Comparison of ENCODE assay signal across 8 cellular contexts in the genomic region with DNA sequence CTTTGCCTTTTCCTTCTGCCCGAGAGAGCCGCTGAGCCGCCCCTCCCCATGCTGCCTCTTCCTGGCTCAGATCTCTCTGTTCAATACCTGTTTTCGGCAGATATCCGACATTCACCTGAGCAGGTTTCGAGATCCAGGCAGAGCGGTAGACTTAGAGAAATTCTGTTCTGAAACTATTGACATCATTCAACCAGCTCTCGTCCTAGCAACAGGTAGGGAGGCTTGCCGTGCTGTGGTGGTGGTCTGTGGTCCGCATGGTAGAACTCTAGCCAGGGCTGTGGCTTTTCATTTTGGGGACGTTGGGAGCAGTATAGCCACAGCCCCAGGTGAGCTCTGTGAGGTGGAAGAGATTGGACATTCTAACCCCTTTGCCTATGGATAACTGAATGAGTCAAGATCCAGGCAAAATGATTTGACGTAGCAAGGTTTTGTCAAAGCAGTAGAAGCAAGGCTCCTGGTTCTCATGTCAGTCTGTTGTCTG. TPM values are rescaled to one million over a fixed set of nuclear protein-coding genes. Genes with fewer than 3 reads are reported as not detected.
DNase-seq lines count a peak whose midpoint lies in the region; ATAC-seq and TF ChIP-seq lines count a peak whose summit lies in the region.

No MANE protein-coding gene starts in this region.

- CTCF ChIA-PET in activated CD8-positive, alpha-beta T cell treated with anti-CD3 and anti-CD28 coated beads for 36 hours (lab: Charles Lee): interaction anchor here (1.2 kb wide), 1 partner anchor 70 kb away, joined by 3 read pairs; no protein-coding TSS in a partner anchor

- no peaks in the 10 kb centered on the region for H3K9me3 Mint-ChIP-seq in activated CD8-positive, alpha-beta T cell treated with anti-CD3 and anti-CD28 coated beads for 36 hours

- DNase-seq in activated CD8-positive, alpha-beta T cell treated with anti-CD3 and anti-CD28 coated beads for 36 hours: peak; percentile 25
- peak; percentile 16 for DNase-seq in germinal center (ENCODE audit: low spot score)
- no peak for DNase-seq in retinal pigment epithelial cell (ENCODE audit: low read depth)
- DNase-seq in UCSD-AML1 (lab: John Stamatoyannopoulos, UW; ENCODE audit: unreplicated experiment): no peak
- DNase-seq in OCI-M1 (lab: John Stamatoyannopoulos, UW): no peak

- H3K4me3 ChIP-seq in GM08714 (ENCODE audit: low read length) (peak overlapping the region; percentile 87), retinal pigment epithelial cell (ENCODE audit: low read length) (peak overlapping the region; percentile 79)

- peaks cover 24% of the 10 kb centered on the region for H3K36me3 Mint-ChIP-seq in activated CD8-positive, alpha-beta T cell treated with anti-CD3 and anti-CD28 coated beads for 36 hours (ENCODE audit: low read depth)

- H3K4me3 Mint-ChIP-seq in activated CD8-positive, alpha-beta T cell treated with anti-CD3 and anti-CD28 coated beads for 36 hours: peak overlapping the region; percentile 80

- intact Hi-C loops in activated CD8-positive, alpha-beta T cell treated with anti-CD3 and anti-CD28 coated beads for 36 hours (cut with micrococcal nuclease): no loop called here

- no peak for TF ChIP-seq CTCF in activated CD8-positive, alpha-beta T cell treated with anti-CD3 and anti-CD28 coated beads for 36 hours (IDR thresholded peaks at IDR 0.05)
- no peak for TF ChIP-seq CTCF in retinal pigment epithelial cell (conservative IDR thresholded peaks at IDR 0.05; ENCODE audit: low read depth, low read length)

- peak; percentile 18 for ATAC-seq in HG02798 (IDR thresholded peaks at IDR 0.05; ENCODE audit: poor library complexity, unreplicated experiment)
- ATAC-seq in activated CD8-positive, alpha-beta T cell treated with anti-CD3 and anti-CD28 coated beads for 36 hours: peak; percentile 5
- no peak for ATAC-seq in GM18858 (IDR thresholded peaks at IDR 0.05; ENCODE audit: unreplicated experiment)

- peak overlapping the region; percentile 66 for H3K27ac Mint-ChIP-seq in activated CD8-positive, alpha-beta T cell treated with anti-CD3 and anti-CD28 coated beads for 36 hours

- peaks cover 2% of the 10 kb centered on the region for H3K27me3 Mint-ChIP-seq in activated CD8-positive, alpha-beta T cell treated with anti-CD3 and anti-CD28 coated beads for 36 hours

- peaks cover 23% of the 10 kb centered on the region for H3K4me1 Mint-ChIP-seq in activated CD8-positive, alpha-beta T cell treated with anti-CD3 and anti-CD28 coated beads for 36 hours (ENCODE audit: low read depth)

- POLR2A ChIA-PET in activated CD8-positive, alpha-beta T cell treated with anti-CD3 and anti-CD28 coated beads for 36 hours (lab: Charles Lee): interaction anchor here (1.2 kb wide), 2 partner anchors 28 to 49 kb away, joined by 4 read pairs; no protein-coding TSS in a partner anchor

RNA-seq across cellular contexts. Expression of gene TMEM62, which starts 0.8 kb away (rescaled TPM):
- 10 to 100 TPM; 10.5 to 11.6 TPM for total RNA-seq in activated CD8-positive, alpha-beta T cell treated with anti-CD3 and anti-CD28 coated beads for 36 hours

RNA-seq across cellular contexts. Expression of gene UBR1, which starts 28.4 kb away (rescaled TPM):
- 10 to 100 TPM; 27.3 to 29.2 TPM for total RNA-seq in activated CD8-positive, alpha-beta T cell treated with anti-CD3 and anti-CD28 coated beads for 36 hours

RNA-seq across cellular contexts. Expression of gene CCNDBP1, which starts 51.0 kb away (rescaled TPM):
- 10 to 100 TPM; 49.2 to 54.1 TPM for total RNA-seq in activated CD8-positive, alpha-beta T cell treated with anti-CD3 and anti-CD28 coated beads for 36 hours

Comparison
In these comparisons a context has a peak if more than half of its experiments do, and no peak if none do; other contexts are left out.
1. DNase-seq: peak in activated CD8-positive, alpha-beta T cell treated with anti-CD3 and anti-CD28 coated beads for 36 hours (single experiment) and germinal center (single experiment); none in retinal pigment epithelial cell (single experiment), UCSD-AML1 (single experiment) and OCI-M1 (single experiment).